21 cellular contexts compared by ENCODE assay signal in genomic region chr7:25882151-25882773, GRCh38.
A peak's percentile ranks its signal among the peaks of the same experiment; 100 is the strongest.
DNase-seq lines count a peak whose midpoint lies in the region; ATAC-seq, FAIRE-seq and TF ChIP-seq lines count a peak whose summit lies in the region.
"Had no signal": no experiment of that assay in that cellular context is flagged by ENCODE, and none has a peak within 500 bp of the region (broad histone marks: within the 10 kb centered on the region; RNA-seq: fewer than 3 reads in every experiment).

No MANE protein-coding gene starts in this region.

- 32% methylated on average over 13 of the region's 13 CpGs for WGBS in A549 (ENCODE audit: missing lambda C conversion rate)
- WGBS in K562 (ENCODE audit: insufficient coverage, low coverage, missing lambda C conversion rate), result 5% methylated on average over 13 of the region's 13 CpGs
- 78 to 80% methylated on average over 13 of the region's 13 CpGs for WGBS in heart right ventricle, 2 donors

- DNase-seq in A549 (ENCODE audit: low read depth in 1 of 2, low spot score in 1 of 2) (no peak), GM23338 (ENCODE audit: low spot score) (no peak), K562 (ENCODE audit: extremely low read depth in 1 of 4, low spot score in 3 of 4) (no peak), heart right ventricle (no peak), 8988T (no peak)
- DNase-seq: Caco-2; CD4-positive, CD25-positive, alpha-beta regulatory T cell; CD8-positive, alpha-beta T cell; DMS153; DND-41; GDM1; GOT3 had no signal

- FAIRE-seq in A549 (lab: Jason Lieb, UNC) (no peak), K562 (lab: Jason Lieb, UNC) (no peak)
- FAIRE-seq: GM12891, GM18507, H54 had no signal

- peaks cover 7% of the 10 kb centered on the region for H3K27me3 Mint-ChIP-seq in GM23338 (ENCODE audit: insufficient read depth, low read depth, poor library complexity)

- ATAC-seq in A549 (no peak), GM23338 (no peak), K562 (no peak), heart right ventricle (no peak), HG02610 (IDR thresholded peaks at IDR 0.05; ENCODE audit: unreplicated experiment) (no peak)
- ATAC-seq: CD8-positive, alpha-beta T cell had no signal

- H3K9ac ChIP-seq in K562 (ENCODE audit: insufficient read depth in 1 of 2, low read depth in 2 of 2, low read length in 2 of 2) (no peak overlapping the region), skeletal muscle tissue (ENCODE audit: low read depth in 1 of 3, low read length in 3 of 3) (no peak overlapping the region)
- H3K9ac ChIP-seq: BLaER1 had no signal

- in situ Hi-C loops in K562 (cut with MboI), result loop anchor here (25.0 kb wide), 2 partner anchors 630 to 1280 kb away; partner anchors contain the start of genes HOXA10, HOXA3, HOXA7 and HOXA9

- no peaks in the 10 kb centered on the region for H3K36me3 Mint-ChIP-seq in GM23338 (ENCODE audit: low read depth)
- H3K36me3 Mint-ChIP-seq: CD4-positive, CD25-positive, alpha-beta regulatory T cell; CD8-positive, alpha-beta T cell had no signal

- H3K9me3 ChIP-seq in A549 (no peaks in the 10 kb centered on the region), K562 (replicated peaks; ENCODE audit: control insufficient read depth, insufficient read depth, low read depth, low read length) (no peaks in the 10 kb centered on the region), skeletal muscle tissue (ENCODE audit: control insufficient read depth in 3 of 3, low read length in 3 of 3) (no peaks in the 10 kb centered on the region), heart right ventricle (no peaks in the 10 kb centered on the region)
- H3K9me3 ChIP-seq: BLaER1, Caco-2, HAP-1 had no signal

- H3K27me3 ChIP-seq in GM23338 (ENCODE audit: insufficient read depth) (no peaks in the 10 kb centered on the region), K562 (ENCODE audit: control insufficient read depth in 2 of 2, insufficient read depth in 2 of 2, low read length in 2 of 2) (peaks cover 38% of the 10 kb centered on the region in 2 experiments), skeletal muscle tissue (ENCODE audit: control insufficient read depth in 3 of 3, insufficient read depth in 3 of 3, low read length in 3 of 3) (peaks cover 4 to 40% (median 16%) of the 10 kb centered on the region in 3 donors), heart right ventricle (peaks cover 0 to 93% (median 73%) of the 10 kb centered on the region in 7 donors)

- H2AFZ ChIP-seq in GM23338, result peak overlapping the region; percentile 59; the same call in 1 of the 2 replicates
- H2AFZ ChIP-seq in K562 (ENCODE audit: low read depth, low read length), result no peak overlapping the region

- H3K4me1 Mint-ChIP-seq in GM23338, result peaks cover 6% of the 10 kb centered on the region; the same call in 2 of the 3 replicates
- H3K4me1 Mint-ChIP-seq: CD4-positive, CD25-positive, alpha-beta regulatory T cell had no signal

- no peaks in the 10 kb centered on the region for H3K9me1 ChIP-seq in K562 (ENCODE audit: control insufficient read depth, insufficient read depth, low read length)

- H3K36me3 ChIP-seq in GM23338 (ENCODE audit: insufficient read depth) (no peaks in the 10 kb centered on the region), K562 (ENCODE audit: control insufficient read depth, insufficient read depth, low read length) (no peaks in the 10 kb centered on the region), skeletal muscle tissue (ENCODE audit: control insufficient read depth in 3 of 3, insufficient read depth in 3 of 3, low read length in 3 of 3) (no peaks in the 10 kb centered on the region), heart right ventricle (no peaks in the 10 kb centered on the region)
- H3K36me3 ChIP-seq: BLaER1, HAP-1 had no signal

- no peak overlapping the region for H3K4me2 ChIP-seq in A549
- no peak overlapping the region for H3K4me2 ChIP-seq in GM23338
- no peak overlapping the region for H3K4me2 ChIP-seq in K562 (ENCODE audit: insufficient read depth, low read length)
- H3K4me2 ChIP-seq: BLaER1 had no signal

- no peak overlapping the region for H3K27ac Mint-ChIP-seq in GM23338
- H3K27ac Mint-ChIP-seq: B cell; CD4-positive, CD25-positive, alpha-beta regulatory T cell; CD8-positive, alpha-beta T cell had no signal

- H3K27ac ChIP-seq in A549 (no peak overlapping the region), GM23338 (ENCODE audit: low read depth) (no peak overlapping the region), K562 (ENCODE audit: extremely low read depth, low read depth, low read length) (no peak overlapping the region), skeletal muscle tissue (ENCODE audit: low read depth, low read length) (peak overlapping the region; percentile 19), heart right ventricle (no peak overlapping the region)
- H3K27ac ChIP-seq: BLaER1, C4-2B had no signal

- H3K4me3 ChIP-seq in A549 (no peak overlapping the region), GM23338 (no peak overlapping the region), K562 (no peak overlapping the region), skeletal muscle tissue (ENCODE audit: low read length in 3 of 3) (no peak overlapping the region), heart right ventricle (no peak overlapping the region)
- H3K4me3 ChIP-seq: BLaER1, HAP-1 had no signal

- CTCF ChIA-PET in A549 (lab: Yijun Ruan, JAX), result interaction anchor here (1.1 to 6.8 kb wide), 4 partner anchors 8 to 483 kb away, joined by 3 to 52 read pairs (median 4); no protein-coding TSS in a partner anchor
- CTCF ChIA-PET in K562 (lab: Yijun Ruan, JAX; ENCODE audit: low intra/inter-chr PET ratio), result interaction anchor here (0.6 kb wide), 1 partner anchor 1140 kb away, joined by 3 read pairs; no protein-coding TSS in a partner anchor

- POLR2A ChIA-PET in A549 (lab: Yijun Ruan, JAX), result no interaction called here
- POLR2A ChIA-PET in K562 (lab: Yijun Ruan, JAX), result no interaction called here

- H3K4me1 ChIP-seq in A549, result no peaks in the 10 kb centered on the region
- 0 out of 2 replicates have a peak, but pooled peaks cover 3% of the 10 kb centered on the region for H3K4me1 ChIP-seq in GM23338 (ENCODE audit: insufficient read depth)
- H3K4me1 ChIP-seq in K562 (replicated peaks in 1 of 2; ENCODE audit: control insufficient read depth in 2 of 2, insufficient read depth in 2 of 2, low read length in 2 of 2), result no peaks in the 10 kb centered on the region; a peak in 1 of 5 replicates
- peaks cover 6 to 29% (median 11%) of the 10 kb centered on the region in 3 donors for H3K4me1 ChIP-seq in skeletal muscle tissue (ENCODE audit: control insufficient read depth in 3 of 3, insufficient read depth in 3 of 3, low read length in 3 of 3)
- H3K4me1 ChIP-seq in heart right ventricle, result peaks cover 0 to 3% (median 0%) of the 10 kb centered on the region in 9 donors
- H3K4me1 ChIP-seq: Caco-2, HAP-1 had no signal

- TF ChIP-seq POLR2A in A549 (IDR thresholded peaks at IDR 0.05; ENCODE audit: low read length) (no peak), K562 (conservative IDR thresholded peaks at IDR 0.05) (no peak)

- no peak for TF ChIP-seq CTCF in A549 (IDR thresholded peaks at IDR 0.05)
- TF ChIP-seq CTCF in GM23338 (conservative IDR thresholded peaks at IDR 0.05; ENCODE audit: low read depth in 2 of 2), result no peak
- TF ChIP-seq CTCF in K562 (IDR thresholded peaks at IDR 0.05 in 2 of 3, conservative IDR thresholded peaks at IDR 0.05 in 1 of 3; ENCODE audit: insufficient read depth in 2 of 3, low read depth in 1 of 3, low read length in 3 of 3), result no peak
- TF ChIP-seq CTCF in heart right ventricle (IDR thresholded peaks at IDR 0.05), result no peak

- H3K9me3 Mint-ChIP-seq in GM23338, result no peaks in the 10 kb centered on the region
- H3K9me3 Mint-ChIP-seq: CD4-positive, CD25-positive, alpha-beta regulatory T cell; CD8-positive, alpha-beta T cell had no signal

- H3F3A ChIP-seq in GM23338 (replicated peaks; ENCODE audit: low read depth), result no peaks in the 10 kb centered on the region

- intact Hi-C loops in K562 (cut with micrococcal nuclease), result no loop called here
- intact Hi-C loops in heart right ventricle (cut with DNase I), result loop anchor here in 1 of 10 donors (10.0 kb wide), 2 partner anchors 793 to 1283 kb away; partner anchors contain the start of gene HOXA9

- TF ChIP-seq EP300 in A549 (IDR thresholded peaks at IDR 0.05) (no peak), K562 (IDR thresholded peaks at IDR 0.05; ENCODE audit: low read length) (no peak)

- H3K79me2 ChIP-seq in GM23338 (replicated peaks; ENCODE audit: insufficient read depth) (no peaks in the 10 kb centered on the region), K562 (ENCODE audit: control insufficient read depth, insufficient read depth, low read length) (no peaks in the 10 kb centered on the region)

- H3K9me2 ChIP-seq in GM23338 (ENCODE audit: insufficient read depth), result no peaks in the 10 kb centered on the region

- TF ChIP-seq RAD21 in A549 (conservative IDR thresholded peaks at IDR 0.05 in 1 of 2, IDR thresholded peaks at IDR 0.05 in 1 of 2) (no peak), K562 (CRISPR knock-in tag; conservative IDR thresholded peaks at IDR 0.05 in 1 of 2, IDR thresholded peaks at IDR 0.05 in 1 of 2) (no peak)

- H3K4me3 Mint-ChIP-seq in GM23338, result no peak overlapping the region
- H3K4me3 Mint-ChIP-seq: B cell; CD4-positive, CD25-positive, alpha-beta regulatory T cell; CD8-positive, alpha-beta T cell had no signal

- BruUV-seq in K562 (replicated peaks; lab: Mats Ljungman, UMichigan), result no TSS peak

- no peaks in the 10 kb centered on the region for H4K20me1 ChIP-seq in GM23338 (replicated peaks; ENCODE audit: insufficient read depth)
- no peaks in the 10 kb centered on the region for H4K20me1 ChIP-seq in K562 (replicated peaks; ENCODE audit: control insufficient read depth, insufficient read depth, low read length)
- H4K20me1 ChIP-seq: BLaER1 had no signal

TF ChIP-seq in GM23338, 12 proteins besides CTCF, POLR2A, EP300 and RAD21 (continues in another document):
- no peak for TF ChIP-seq ZNF331 (CRISPR knock-in tag; IDR thresholded peaks at IDR 0.05; ENCODE audit: low read depth)
- no peak for TF ChIP-seq ETS1 (IDR thresholded peaks at IDR 0.05)

TF ChIP-seq in K562, 482 proteins besides CTCF, POLR2A, EP300 and RAD21:
- no peak for TF ChIP-seq SMC3 (conservative IDR thresholded peaks at IDR 0.05; ENCODE audit: insufficient read depth, low read depth, low read length)
- TF ChIP-seq RNF2 (IDR thresholded peaks at IDR 0.05), result peak; percentile 15; the same call in 1 of the 2 replicates
- TF ChIP-seq KAT8 (IDR thresholded peaks at IDR 0.05; ENCODE audit: low read depth), result no peak
- no peak for TF ChIP-seq POU5F1 (IDR thresholded peaks at IDR 0.05; ENCODE audit: borderline replicate concordance, low read depth, low read length, partially characterized antibody)
- no peak for TF ChIP-seq NBN (IDR thresholded peaks at IDR 0.05; ENCODE audit: low read depth)
- TF ChIP-seq CBX8 (IDR thresholded peaks at IDR 0.05; ENCODE audit: borderline replicate concordance, extremely low read depth, low read depth, low read length, poor library complexity, severe bottlenecking), result peak; percentile 54

Comparison
In these comparisons a context has a peak if more than half of its experiments do, and no peak if none do; other contexts are left out.
1. Of the 35 proteins assayed by ChIP-seq in both K562 and A549: peak only in K562: RNF2; only in A549: none; in both: CBX8; in neither: 33.